ENCODE assay signal across 7 cellular contexts in the genomic region with DNA sequence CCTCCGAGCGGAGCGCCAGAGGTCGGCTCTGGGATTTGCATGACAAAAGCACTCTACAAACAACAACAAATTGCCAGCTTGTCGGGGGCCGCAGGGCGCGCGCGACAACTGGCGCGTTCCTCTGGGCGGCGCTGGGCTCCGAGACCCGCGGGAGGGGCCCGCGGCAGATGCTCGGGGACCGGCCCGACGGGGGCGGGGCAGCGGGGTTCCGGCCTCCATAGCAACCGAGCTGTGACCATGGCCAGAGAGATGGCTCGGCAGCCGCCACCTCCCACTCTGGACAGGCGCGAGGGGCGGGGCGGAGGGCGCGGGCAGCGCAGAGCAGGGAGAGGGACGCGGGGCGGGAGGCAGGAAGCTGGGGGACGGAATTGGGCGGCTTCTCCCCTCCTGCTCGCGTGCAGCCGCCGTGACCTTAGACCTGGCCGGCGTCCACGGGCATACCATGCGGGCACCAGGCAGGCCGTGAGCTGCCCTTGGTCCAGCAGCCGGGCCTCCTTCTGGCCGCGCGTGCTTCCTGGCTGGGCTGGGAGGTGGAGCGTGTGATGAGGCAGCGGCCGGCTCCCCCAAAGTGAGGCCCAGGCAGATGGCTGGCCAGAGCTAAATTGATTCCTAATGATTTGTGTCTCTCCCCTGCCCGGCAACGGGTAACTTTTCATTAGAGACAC.
DNase-seq lines count a peak whose midpoint lies in the region; ATAC-seq, FAIRE-seq and TF ChIP-seq lines count a peak whose summit lies in the region.

No MANE protein-coding gene starts in this region.

- no peak overlapping the region for H3K9ac ChIP-seq in GM12878 (ENCODE audit: control insufficient read depth, insufficient read depth, low read length)

- H3K27me3 ChIP-seq in GM12878 (replicated peaks in 1 of 2; ENCODE audit: control insufficient read depth in 2 of 2, insufficient read depth in 2 of 2, low read length in 1 of 2) (peaks cover 2 to 4% of the 10 kb centered on the region in 2 experiments; a peak in 3 of 4 replicates), prostate gland (replicated peaks; ENCODE audit: insufficient read depth) (no peaks in the 10 kb centered on the region)
- no peaks in the 10 kb centered on the region for H3K27me3 ChIP-seq in effector memory CD4-positive, alpha-beta T cell (replicated peaks; ENCODE audit: control insufficient read depth, insufficient read depth, low read length, poor library complexity, severe bottlenecking)

- TF ChIP-seq CTCF in GM12878 (IDR thresholded peaks at IDR 0.05 in 2 of 3, conservative IDR thresholded peaks at IDR 0.05 in 1 of 3; ENCODE audit: control insufficient read depth in 2 of 3, extremely low read depth in 1 of 3, insufficient read depth in 1 of 3, low read depth in 3 of 3, low read length in 3 of 3), result no peak
- no peak for TF ChIP-seq CTCF in prostate gland (IDR thresholded peaks at IDR 0.05)

- H3K36me3 ChIP-seq in GM12878 (ENCODE audit: control insufficient read depth in 2 of 2, insufficient read depth in 2 of 2, low read length in 1 of 2), result no peaks in the 10 kb centered on the region
- no peaks in the 10 kb centered on the region for H3K36me3 ChIP-seq in prostate gland
- H3K36me3 ChIP-seq in effector memory CD4-positive, alpha-beta T cell (ENCODE audit: control insufficient read depth, insufficient read depth, low read length), result no peaks in the 10 kb centered on the region

- no peak for ATAC-seq in GM12878

- no TSS peak for BruUV-seq in GM12878 (replicated peaks; lab: Mats Ljungman, UMichigan)

- no peaks in the 10 kb centered on the region for H4K20me1 ChIP-seq in GM12878 (ENCODE audit: control insufficient read depth, insufficient read depth)

- H3K79me2 ChIP-seq in GM12878 (ENCODE audit: control insufficient read depth, insufficient read depth, low read length), result no peaks in the 10 kb centered on the region

- SMC1A ChIA-PET in GM12878 (lab: Charles Lee; ENCODE audit: uncharacterized antibody, unreplicated experiment), result no interaction called here

- H3K4me2 ChIP-seq in GM12878 (ENCODE audit: control insufficient read depth, insufficient read depth), result no peak overlapping the region

- CTCF ChIA-PET in GM12878 (lab: Yijun Ruan, JAX), result interaction anchor here (0.6 kb wide), 1 partner anchor 87 kb away, joined by 3 read pairs; no protein-coding TSS in a partner anchor

- no peak for TF ChIP-seq RAD21 in GM12878 (IDR thresholded peaks at IDR 0.05; ENCODE audit: insufficient read depth, low read depth, low read length)

- no peak for TF ChIP-seq EP300 in GM12878 (IDR thresholded peaks at IDR 0.05; ENCODE audit: borderline replicate concordance in 1 of 2, control insufficient read depth in 1 of 2, low read depth in 2 of 2, low read length in 2 of 2)

- POLR2A ChIA-PET in GM12878 (lab: Charles Lee), result no interaction called here

- peaks cover 17% of the 10 kb centered on the region for H3K4me1 ChIP-seq in GM12878 (ENCODE audit: control insufficient read depth, insufficient read depth, low read length)
- H3K4me1 ChIP-seq in prostate gland (replicated peaks), result no peaks in the 10 kb centered on the region
- H3K4me1 ChIP-seq in effector memory CD4-positive, alpha-beta T cell (ENCODE audit: control insufficient read depth, insufficient read depth, low read length, poor library complexity, severe bottlenecking), result no peaks in the 10 kb centered on the region

- DNase-seq in GM12892 (ENCODE audit: insufficient read length) (peak; percentile 48), NCI-H2029 treated with DMSO at 0.1 percent for 48 hours (lab: John Stamatoyannopoulos, UW) (peak; percentile 15), GM12878 (ENCODE audit: low read depth, low spot score) (no peak), hippocampal formation (lab: John Stamatoyannopoulos, UW) (peak; percentile 80 to 90), prostate gland (ENCODE audit: low spot score) (no peak)
- DNase-seq in effector memory CD4-positive, alpha-beta T cell, result no peak
- no peak for DNase-seq in activated effector memory CD4-positive, alpha-beta T cell treated with Interleukin-2 at 50 U/mL for 16 hours

- H3K27ac ChIP-seq in GM12878 (ENCODE audit: control insufficient read depth, insufficient read depth) (no peak overlapping the region), prostate gland (no peak overlapping the region)
- H3K27ac ChIP-seq in effector memory CD4-positive, alpha-beta T cell (ENCODE audit: insufficient read depth, low read length, poor library complexity, severe bottlenecking), result no peak overlapping the region

- H3K9me3 ChIP-seq in GM12878 (replicated peaks; ENCODE audit: control insufficient read depth, insufficient read depth, low read length) (no peaks in the 10 kb centered on the region), prostate gland (no peaks in the 10 kb centered on the region)
- no peaks in the 10 kb centered on the region for H3K9me3 ChIP-seq in effector memory CD4-positive, alpha-beta T cell (ENCODE audit: control insufficient read depth, low read length)

- 17% methylated on average over 38 of the region's 59 CpGs for WGBS in GM12878 (ENCODE audit: insufficient coverage, insufficient replicate concordance, low lambda C conversion rate, missing lambda C conversion rate)
- under 1% methylated on average over 48 of the region's 59 CpGs for WGBS in prostate gland

- in situ Hi-C loops in GM12878 (cut with MboI), result no loop called here

- intact Hi-C loops in GM12878 (cut with micrococcal nuclease; ENCODE audit: unreplicated experiment), result no loop called here
- intact Hi-C loops in prostate gland (cut with DNase I), result no loop called here

- H3K4me3 ChIP-seq in GM12878 (no peak overlapping the region), prostate gland (peak overlapping the region; percentile 18 to 32)
- H3K4me3 ChIP-seq in effector memory CD4-positive, alpha-beta T cell (ENCODE audit: insufficient read depth, low read depth, low read length, poor library complexity, severe bottlenecking), result no peak overlapping the region

- no peak for TF ChIP-seq POLR2A in GM12892 (IDR thresholded peaks at IDR 0.05; ENCODE audit: low read depth, low read length)
- TF ChIP-seq POLR2A in GM12878 (IDR thresholded peaks at IDR 0.05; ENCODE audit: low read depth, low read length), result no peak
- no peak for TF ChIP-seq POLR2A in prostate gland (IDR thresholded peaks at IDR 0.05)

- no peak for FAIRE-seq in GM12892 (lab: Jason Lieb, UNC)
- FAIRE-seq in GM12878 (lab: Jason Lieb, UNC), result no peak

- RAD21 ChIA-PET in GM12878 (lab: Charles Lee; ENCODE audit: unreplicated experiment), result no interaction called here

- no peak overlapping the region for H2AFZ ChIP-seq in GM12878 (ENCODE audit: control insufficient read depth, low read depth, low read length)

TF ChIP-seq in GM12878, 131 proteins besides CTCF, POLR2A, EP300 and RAD21 (continues in another document):
- TF ChIP-seq IRF4 (IDR thresholded peaks at IDR 0.05; ENCODE audit: low read depth, low read length), result no peak
- peak; percentile 53 for TF ChIP-seq SUZ12 (IDR thresholded peaks at IDR 0.05; ENCODE audit: unreplicated experiment)
- no peak for TF ChIP-seq NBN (IDR thresholded peaks at IDR 0.05)
- TF ChIP-seq BACH1 (IDR thresholded peaks at IDR 0.05; ENCODE audit: borderline replicate concordance), result no peak
- TF ChIP-seq NR2F1 (conservative IDR thresholded peaks at IDR 0.05), result peak; percentile 31; the same call in 1 of the 2 replicates
- no peak for TF ChIP-seq EED (IDR thresholded peaks at IDR 0.05; ENCODE audit: low read depth)
- TF ChIP-seq JUND (IDR thresholded peaks at IDR 0.05; ENCODE audit: low read depth, low read length), result no peak
- no peak for TF ChIP-seq CBX5 (IDR thresholded peaks at IDR 0.05; ENCODE audit: low read depth)
- TF ChIP-seq FOXK2 (IDR thresholded peaks at IDR 0.05), result no peak
- TF ChIP-seq, protein P1, sequence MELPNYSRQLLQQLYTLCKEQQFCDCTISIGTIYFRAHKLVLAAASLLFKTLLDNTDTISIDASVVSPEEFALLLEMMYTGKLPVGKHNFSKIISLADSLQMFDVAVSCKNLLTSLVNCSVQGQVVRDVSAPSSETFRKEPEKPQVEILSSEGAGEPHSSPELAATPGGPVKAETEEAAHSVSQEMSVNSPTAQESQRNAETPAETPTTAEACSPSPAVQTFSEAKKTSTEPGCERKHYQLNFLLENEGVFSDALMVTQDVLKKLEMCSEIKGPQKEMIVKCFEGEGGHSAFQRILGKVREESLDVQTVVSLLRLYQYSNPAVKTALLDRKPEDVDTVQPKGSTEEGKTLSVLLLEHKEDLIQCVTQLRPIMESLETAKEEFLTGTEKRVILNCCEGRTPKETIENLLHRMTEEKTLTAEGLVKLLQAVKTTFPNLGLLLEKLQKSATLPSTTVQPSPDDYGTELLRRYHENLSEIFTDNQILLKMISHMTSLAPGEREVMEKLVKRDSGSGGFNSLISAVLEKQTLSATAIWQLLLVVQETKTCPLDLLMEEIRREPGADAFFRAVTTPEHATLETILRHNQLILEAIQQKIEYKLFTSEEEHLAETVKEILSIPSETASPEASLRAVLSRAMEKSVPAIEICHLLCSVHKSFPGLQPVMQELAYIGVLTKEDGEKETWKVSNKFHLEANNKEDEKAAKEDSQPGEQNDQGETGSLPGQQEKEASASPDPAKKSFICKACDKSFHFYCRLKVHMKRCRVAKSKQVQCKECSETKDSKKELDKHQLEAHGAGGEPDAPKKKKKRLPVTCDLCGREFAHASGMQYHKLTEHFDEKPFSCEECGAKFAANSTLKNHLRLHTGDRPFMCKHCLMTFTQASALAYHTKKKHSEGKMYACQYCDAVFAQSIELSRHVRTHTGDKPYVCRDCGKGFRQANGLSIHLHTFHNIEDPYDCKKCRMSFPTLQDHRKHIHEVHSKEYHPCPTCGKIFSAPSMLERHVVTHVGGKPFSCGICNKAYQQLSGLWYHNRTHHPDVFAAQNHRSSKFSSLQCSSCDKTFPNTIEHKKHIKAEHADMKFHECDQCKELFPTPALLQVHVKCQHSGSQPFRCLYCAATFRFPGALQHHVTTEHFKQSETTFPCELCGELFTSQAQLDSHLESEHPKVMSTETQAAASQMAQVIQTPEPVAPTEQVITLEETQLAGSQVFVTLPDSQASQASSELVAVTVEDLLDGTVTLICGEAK (IDR thresholded peaks at IDR 0.05; ENCODE audit: borderline replicate concordance), result no peak
- TF ChIP-seq BHLHE40 (IDR thresholded peaks at IDR 0.05; ENCODE audit: borderline replicate concordance in 1 of 2, low read depth in 2 of 2, low read length in 1 of 2), result 0 out of 4 replicates have a peak, but pooled peaks of 1 of the 2 experiments have one; percentile 14
- TF ChIP-seq TCF7 (IDR thresholded peaks at IDR 0.05; ENCODE audit: borderline replicate concordance), result no peak
- no peak for TF ChIP-seq RCOR1 (conservative IDR thresholded peaks at IDR 0.05; ENCODE audit: low read depth, low read length)

Comparison
In these comparisons a context has a peak if more than half of its experiments do, and no peak if none do; other contexts are left out.
1. DNase-seq: peak in GM12892 (single experiment), NCI-H2029 treated with DMSO at 0.1 percent for 48 hours (single experiment) and hippocampal formation (2 of 2); none in GM12878 (single experiment), prostate gland (single experiment), effector memory CD4-positive, alpha-beta T cell (0 of 3) and activated effector memory CD4-positive, alpha-beta T cell treated with Interleukin-2 at 50 U/mL for 16 hours (single experiment).
2. H3K4me3 ChIP-seq: peak in prostate gland (2 of 2); none in GM12878 (single experiment) and effector memory CD4-positive, alpha-beta T cell (single experiment).